In genomic region chr16:84751947-84752346, GRCh38 we compare ENCODE assay signal across 1 cellular context.
TF ChIP-seq lines count a peak whose summit lies in the region.

No MANE protein-coding gene starts in this region.

TF ChIP-seq in HepG2, 621 proteins besides CTCF, POLR2A, EP300 and RAD21 (continued from another document):
- TF ChIP-seq ZXDC (CRISPR knock-in tag; IDR thresholded peaks at IDR 0.05) (no peak), YY1 (IDR thresholded peaks at IDR 0.05; ENCODE audit: insufficient read depth, insufficient replicate concordance, low read depth, low read length) (no peak)
